In the genomic region with DNA sequence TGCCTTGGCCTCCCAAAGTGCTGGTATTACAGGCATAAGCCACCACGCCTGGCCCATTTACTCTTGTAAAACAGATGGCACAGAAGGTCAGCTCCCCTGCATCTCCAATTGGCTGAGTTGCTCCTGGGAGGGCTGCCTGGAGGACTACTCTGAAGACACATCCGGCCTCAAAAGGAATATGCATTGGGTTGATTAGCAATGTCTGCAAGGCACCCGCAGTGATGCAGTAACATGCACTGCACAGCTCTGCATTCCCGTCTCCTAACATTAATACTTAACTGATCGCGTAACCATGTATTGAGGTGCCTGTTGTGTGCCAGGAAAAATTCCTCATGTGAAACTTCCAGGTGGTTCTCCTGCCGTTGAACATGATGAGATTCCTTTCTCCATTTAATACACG, we compare ENCODE assay signal across 14 cellular contexts. TPM values are rescaled to one million over a fixed set of nuclear protein-coding genes. Genes with fewer than 3 reads are reported as not detected.
A peak's percentile ranks its signal among the peaks of the same experiment; 100 is the strongest.
DNase-seq lines count a peak whose midpoint lies in the region; FAIRE-seq and TF ChIP-seq lines count a peak whose summit lies in the region.
"Had no signal": no experiment of that assay in that cellular context is flagged by ENCODE, and none has a peak within 500 bp of the region (broad histone marks: within the 10 kb centered on the region; RNA-seq: fewer than 3 reads in every experiment).

No MANE protein-coding gene starts in this region.

- H3K9me3 Mint-ChIP-seq in glutamatergic neuron (ENCODE audit: unreplicated experiment) = peaks cover 25% of the 10 kb centered on the region

- H3K36me3 ChIP-seq in HEK293 (ENCODE audit: control insufficient read depth in 2 of 2, insufficient read depth in 1 of 2, low read length in 2 of 2) = no peaks in the 10 kb centered on the region

- no peaks in the 10 kb centered on the region for H3K4me1 ChIP-seq in HEK293 (ENCODE audit: control insufficient read depth, insufficient read depth, low read length)

- peaks cover 23% of the 10 kb centered on the region for H3K27me3 Mint-ChIP-seq in glutamatergic neuron (ENCODE audit: unreplicated experiment)

- in situ Hi-C loops in ACHN (cut with HindIII; ENCODE audit: low pct_ligation_motif_present, low pct_unique_long_range_greater_than_20kb, low sequenced_read_pairs) = no loop called here

- CTCF ChIA-PET in HEK293 (lab: Yijun Ruan, JAX) = interaction anchor here (2.0 kb wide), 1 partner anchor 95 kb away, joined by 9 read pairs; no protein-coding TSS in a partner anchor

- peaks cover 30% of the 10 kb centered on the region for H3K4me1 Mint-ChIP-seq in glutamatergic neuron (ENCODE audit: low read depth, unreplicated experiment)

- H3K27ac ChIP-seq in HEK293 (ENCODE audit: extremely low read depth, low read depth, low read length) = no peak overlapping the region
- H3K27ac ChIP-seq: C4-2B had no signal

- peak; percentile 20 for DNase-seq in ACHN
- DNase-seq in cerebellar cortex (ENCODE audit: low spot score) = peak; percentile 67
- no peak for DNase-seq in glutamatergic neuron
- no peak for DNase-seq in NCI-H526 treated with DMSO at 0.1 percent for 48 hours (lab: John Stamatoyannopoulos, UW)
- no peak for DNase-seq in H54 (ENCODE audit: insufficient read length, low spot score)
- no peak for DNase-seq in stimulated activated naive CD4-positive, alpha-beta T cell (lab: John Stamatoyannopoulos, UW)
- DNase-seq: BE2C, IMR-90 had no signal

- peaks cover 15% of the 10 kb centered on the region for H3K36me3 Mint-ChIP-seq in glutamatergic neuron (ENCODE audit: unreplicated experiment)
- H3K36me3 Mint-ChIP-seq: CD4-positive, alpha-beta memory T cell had no signal

- TF ChIP-seq CTCF in HEK293 (tag by site-specific recombination; IDR thresholded peaks at IDR 0.05) (no peak), glutamatergic neuron (IDR thresholded peaks at IDR 0.05; ENCODE audit: partially characterized antibody, unreplicated experiment) (no peak)

- TF ChIP-seq POLR2A in H54 (IDR thresholded peaks at IDR 0.05; ENCODE audit: low read depth, low read length) = no peak

- POLR2A ChIA-PET in HEK293 (lab: Yijun Ruan, JAX) = no interaction called here

- H3K27ac Mint-ChIP-seq in glutamatergic neuron (ENCODE audit: unreplicated experiment) = peak overlapping the region; percentile 72
- H3K27ac Mint-ChIP-seq: CD4-positive, alpha-beta memory T cell had no signal

- no peak for FAIRE-seq in H54 (lab: Jason Lieb, UNC)
- FAIRE-seq: A204.1 had no signal

- H3K4me3 ChIP-seq in HEK293 (ENCODE audit: low read depth, low read length) = no peak overlapping the region

- H3K4me3 Mint-ChIP-seq in glutamatergic neuron (ENCODE audit: unreplicated experiment) = peak overlapping the region; percentile 85
- H3K4me3 Mint-ChIP-seq: CD4-positive, alpha-beta memory T cell had no signal

- H3K9me3 ChIP-seq in HEK293 (ENCODE audit: control insufficient read depth, insufficient read depth, low read depth, low read length) = no peaks in the 10 kb centered on the region
- H3K9me3 ChIP-seq: BE2C had no signal

TF ChIP-seq in HEK293, 187 proteins besides CTCF, POLR2A, EP300 and RAD21:
- TF ChIP-seq ZNF23 (tag by site-specific recombination; IDR thresholded peaks at IDR 0.05; ENCODE audit: borderline replicate concordance) = peak; percentile 15; the same call in 1 of the 2 replicates
- peak; percentile 62 for TF ChIP-seq ZBTB17 (tag by site-specific recombination; IDR thresholded peaks at IDR 0.05)
- no peak for TF ChIP-seq ZFP69B (tag by site-specific recombination; IDR thresholded peaks at IDR 0.05)

RNA-seq across cellular contexts. Expression of a gene that starts 5.0 kb away (rescaled TPM):
- 633 TPM for total RNA-seq in glutamatergic neuron (ENCODE audit: unreplicated experiment)
- total RNA-seq: CD4-positive, alpha-beta memory T cell; H4; HT-29; IMR-90 had no signal

RNA-seq across cellular contexts. Expression of a gene that starts 29.8 kb away (rescaled TPM):
- 19.2 TPM for total RNA-seq in glutamatergic neuron (ENCODE audit: unreplicated experiment)

RNA-seq across cellular contexts. Expression of a gene that starts 40.4 kb away (rescaled TPM):
- total RNA-seq in glutamatergic neuron (ENCODE audit: unreplicated experiment) = 276 TPM

RNA-seq across cellular contexts. Expression of a gene that starts 40.9 kb away (rescaled TPM):
- 2.6 TPM for total RNA-seq in glutamatergic neuron (ENCODE audit: unreplicated experiment)
- total RNA-seq: CD4-positive, alpha-beta memory T cell; HT-29 had no signal

RNA-seq across cellular contexts. Expression of a gene that starts 53.1 kb away (rescaled TPM):
- total RNA-seq in glutamatergic neuron (ENCODE audit: unreplicated experiment) = 43.2 TPM

Comparison
In these comparisons a context has a peak if more than half of its experiments do, and no peak if none do; other contexts are left out.
1. DNase-seq: peak in ACHN (single experiment) and cerebellar cortex (single experiment); none in glutamatergic neuron (single experiment), NCI-H526 treated with DMSO at 0.1 percent for 48 hours (single experiment), H54 (single experiment) and stimulated activated naive CD4-positive, alpha-beta T cell (0 of 6).